ENCODE assay signal across 11 cellular contexts in genomic region chr17:35890774-35891155, GRCh38. TPM values are rescaled to one million over a fixed set of nuclear protein-coding genes. Genes with fewer than 3 reads are reported as not detected.
DNase-seq lines count a peak whose midpoint lies in the region; ATAC-seq, FAIRE-seq and TF ChIP-seq lines count a peak whose summit lies in the region.
"Had no signal": no experiment of that assay in that cellular context is flagged by ENCODE, and none has a peak within 500 bp of the region (broad histone marks: within the 10 kb centered on the region; RNA-seq: fewer than 3 reads in every experiment).

No MANE protein-coding gene starts in this region.

- H3K27me3 ChIP-seq in neural progenitor cell, result no peaks in the 10 kb centered on the region

- no peak for FAIRE-seq in GM12891 (lab: Jason Lieb, UNC)

- H3K79me2 ChIP-seq in neural progenitor cell (ENCODE audit: low read depth), result no peaks in the 10 kb centered on the region

- H4K20me1 ChIP-seq in neural progenitor cell (ENCODE audit: low read depth), result no peaks in the 10 kb centered on the region

- DNase-seq in NCI-H748 (lab: John Stamatoyannopoulos, UW; ENCODE audit: unreplicated experiment), result peak; percentile 64
- no peak for DNase-seq in NCI-H748 treated with DMSO at 0.1 percent for 48 hours (lab: John Stamatoyannopoulos, UW)
- DNase-seq in NCI-H187 (lab: John Stamatoyannopoulos, UW), result peak; percentile 27 to 42
- peak; percentile 50 for DNase-seq in activated T-helper 1 cell treated with Interleukin-2 at 50 U/mL for 16 hours (ENCODE audit: low read depth)
- peak; percentile 7 for DNase-seq in neural progenitor cell (ENCODE audit: low spot score)
- no peak for DNase-seq in chondrocyte (ENCODE audit: low spot score)
- no peak for DNase-seq in GM12891 (ENCODE audit: insufficient read length, low spot score)
- DNase-seq: NCI-H2081; retina; stimulated activated naive B cell treated with anti-CD40 and anti-IgM and Interleukin-4, amounts not matched to agents 10 μg/mL and 1 μg/mL and 100 μg/mL, for 72 hours had no signal

- H3K9me3 ChIP-seq in neural progenitor cell (ENCODE audit: low read depth), result no peaks in the 10 kb centered on the region

- no peak overlapping the region for H3K4me3 Mint-ChIP-seq in neural progenitor cell
- no peak overlapping the region for H3K4me3 Mint-ChIP-seq in chondrocyte (ENCODE audit: unreplicated experiment)
- H3K4me3 Mint-ChIP-seq: stimulated activated naive B cell treated with anti-CD40 and anti-IgM and Interleukin-4, amounts not matched to agents 10 μg/mL and 1 μg/mL and 100 μg/mL, for 72 hours had no signal

- no peak for TF ChIP-seq POLR2A in GM12891 (IDR thresholded peaks at IDR 0.05; ENCODE audit: low read depth, low read length)

- H3K4me3 ChIP-seq in neural progenitor cell, result no peak overlapping the region

- H2AFZ ChIP-seq in neural progenitor cell (replicated peaks), result no peak overlapping the region

- H3K9ac ChIP-seq in neural progenitor cell, result no peak overlapping the region

- H3K4me1 Mint-ChIP-seq in neural progenitor cell, result peaks cover 13% of the 10 kb centered on the region
- peaks cover 31% of the 10 kb centered on the region for H3K4me1 Mint-ChIP-seq in chondrocyte (ENCODE audit: low read depth)

- peak overlapping the region; percentile 72 for H3K27ac Mint-ChIP-seq in neural progenitor cell
- no peak overlapping the region for H3K27ac Mint-ChIP-seq in chondrocyte (ENCODE audit: unreplicated experiment)
- H3K27ac Mint-ChIP-seq: stimulated activated naive B cell treated with anti-CD40 and anti-IgM and Interleukin-4, amounts not matched to agents 10 μg/mL and 1 μg/mL and 100 μg/mL, for 72 hours had no signal

- peaks cover 7% of the 10 kb centered on the region for H3K4me1 ChIP-seq in neural progenitor cell

- no peaks in the 10 kb centered on the region for H3K36me3 ChIP-seq in neural progenitor cell

- H3K27ac ChIP-seq in neural progenitor cell, result no peak overlapping the region

- TF ChIP-seq CTCF in neural progenitor cell (IDR thresholded peaks at IDR 0.05) (no peak), chondrocyte (IDR thresholded peaks at IDR 0.05) (no peak)

- no peaks in the 10 kb centered on the region for H3K27me3 Mint-ChIP-seq in neural progenitor cell (ENCODE audit: insufficient read depth, low read depth)
- no peaks in the 10 kb centered on the region for H3K27me3 Mint-ChIP-seq in chondrocyte (ENCODE audit: low read depth)

- no peak overlapping the region for H3K4me2 ChIP-seq in neural progenitor cell

- H3K9me3 Mint-ChIP-seq in neural progenitor cell, result no peaks in the 10 kb centered on the region
- no peaks in the 10 kb centered on the region for H3K9me3 Mint-ChIP-seq in chondrocyte (ENCODE audit: low read depth)
- H3K9me3 Mint-ChIP-seq: stimulated activated naive B cell treated with anti-CD40 and anti-IgM and Interleukin-4, amounts not matched to agents 10 μg/mL and 1 μg/mL and 100 μg/mL, for 72 hours had no signal

- H3K36me3 Mint-ChIP-seq in neural progenitor cell, result no peaks in the 10 kb centered on the region
- H3K36me3 Mint-ChIP-seq in chondrocyte (ENCODE audit: low read depth), result no peaks in the 10 kb centered on the region

- H3F3A ChIP-seq in neural progenitor cell (ENCODE audit: low read depth), result no peaks in the 10 kb centered on the region

- no peak for ATAC-seq in GM18517 (IDR thresholded peaks at IDR 0.05; ENCODE audit: unreplicated experiment)
- ATAC-seq: stimulated activated naive B cell treated with anti-CD40 and anti-IgM and Interleukin-4, amounts not matched to agents 10 μg/mL and 1 μg/mL and 100 μg/mL, for 72 hours had no signal

TF ChIP-seq in GM12891, 5 proteins besides CTCF, POLR2A, EP300 and RAD21:
- TF ChIP-seq SPI1 (IDR thresholded peaks at IDR 0.05; ENCODE audit: low read depth, low read length), result no peak
- no peak for TF ChIP-seq PAX5 (IDR thresholded peaks at IDR 0.05; ENCODE audit: insufficient read depth, low read length, severe bottlenecking)
- TF ChIP-seq POU2F2 (IDR thresholded peaks at IDR 0.05; ENCODE audit: low read depth, low read length), result no peak
- TF ChIP-seq TAF1 (IDR thresholded peaks at IDR 0.05; ENCODE audit: low read depth, low read length), result no peak
- TF ChIP-seq POLR2AphosphoS5 (IDR thresholded peaks at IDR 0.05; ENCODE audit: low read depth, low read length), result no peak
TF ChIP-seq in GM12891: peak in this region for 0.

RNA-seq across cellular contexts. Expression of gene CCL5, which starts 10.6 kb away (rescaled TPM):
- total RNA-seq in neural progenitor cell (ENCODE audit: low replicate concordance) (not detected in 2 replicates), chondrocyte (not detected in 3 replicates)
- polyA plus RNA-seq in GM12891 (2012; ENCODE audit: low read depth, missing spikeins), result 60.0 TPM

RNA-seq across cellular contexts. Expression of gene HEATR9, which starts 22.1 kb away (rescaled TPM):
- total RNA-seq in neural progenitor cell (ENCODE audit: low replicate concordance), result not detected in 2 replicates
- not detected in 3 replicates for total RNA-seq in chondrocyte
- polyA plus RNA-seq in GM12891 (2012; ENCODE audit: low read depth, missing spikeins), result not detected

RNA-seq across cellular contexts. Expression of gene RDM1, which starts 39.8 kb away (rescaled TPM):
- total RNA-seq in neural progenitor cell (ENCODE audit: low replicate concordance) (22.8 and 28.8 TPM in 2 replicates), chondrocyte (0.35 TPM in 1 of 3 replicates, not detected in the others)
- polyA plus RNA-seq in GM12891 (2012; ENCODE audit: low read depth, missing spikeins), result 9.0 TPM

RNA-seq across cellular contexts. Expression of gene LYZL6, which starts 52.7 kb away (rescaled TPM):
- total RNA-seq in neural progenitor cell (ENCODE audit: low replicate concordance) (not detected in 2 replicates), chondrocyte (not detected in 3 replicates)
- not detected for polyA plus RNA-seq in GM12891 (2012; ENCODE audit: low read depth, missing spikeins)

Comparison
In these comparisons a context has a peak if more than half of its experiments do, and no peak if none do; other contexts are left out.
1. DNase-seq: peak in NCI-H748 (single experiment), NCI-H187 (2 of 2), activated T-helper 1 cell treated with Interleukin-2 at 50 U/mL for 16 hours (single experiment) and neural progenitor cell (single experiment); none in NCI-H748 treated with DMSO at 0.1 percent for 48 hours (single experiment), chondrocyte (single experiment) and GM12891 (single experiment).
2. RNA of gene RDM1, which starts 39.8 kb away (total RNA-seq): 22.8 to 28.8 TPM in neural progenitor cell; 0.35 TPM in chondrocyte; every median in the first group is over 10 times any median in the second.